11 cellular contexts compared by ENCODE assay signal in genomic region chr9:131585375-131585774, GRCh38. TPM values are rescaled to one million over a fixed set of nuclear protein-coding genes. Genes with fewer than 3 reads are reported as not detected.
DNase-seq lines count a peak whose midpoint lies in the region; ATAC-seq and TF ChIP-seq lines count a peak whose summit lies in the region.
"Had no signal": no experiment of that assay in that cellular context is flagged by ENCODE, and none has a peak within 500 bp of the region (broad histone marks: within the 10 kb centered on the region; RNA-seq: fewer than 3 reads in every experiment).

No MANE protein-coding gene starts in this region.

- H3F3A ChIP-seq in DOHH2 (ENCODE audit: control insufficient read depth, insufficient read depth) (no peaks in the 10 kb centered on the region), OCI-LY1 (ENCODE audit: insufficient read depth, low read length) (no peaks in the 10 kb centered on the region)

- ATAC-seq in sciatic nerve = peak; percentile 73
- ATAC-seq in HG02973 (IDR thresholded peaks at IDR 0.05; ENCODE audit: unreplicated experiment) = no peak

- H3K27ac ChIP-seq in DOHH2 (ENCODE audit: low read depth, low read length) = no peak overlapping the region
- peak overlapping the region; percentile 36 for H3K27ac ChIP-seq in OCI-LY1 (ENCODE audit: low read depth, low read length, poor library complexity, severe bottlenecking)
- H3K27ac ChIP-seq in thyroid gland = no peak overlapping the region

- TF ChIP-seq POLR2A in thyroid gland (IDR thresholded peaks at IDR 0.05) = no peak

- peak; percentile 74 for DNase-seq in activated effector memory CD4-positive, alpha-beta T cell treated with anti-CD3 and anti-CD28 coated beads, Interleukin-2, amount 50 U/mL, for 16 hours
- DNase-seq in sciatic nerve (ENCODE audit: low spot score) (no peak), NCI-H1436 (lab: John Stamatoyannopoulos, UW) (no peak), GOT3 (lab: John Stamatoyannopoulos, UW) (no peak), thyroid gland (no peak)
- DNase-seq: NCI-H1436 treated with DMSO at 0.1 percent for 48 hours had no signal

- H3K4me2 ChIP-seq in DOHH2 (ENCODE audit: low read length) (0 out of 2 replicates have a peak overlapping the region, but pooled peaks have one; percentile 8), OCI-LY1 (ENCODE audit: low read length) (no peak overlapping the region)

- H3K9me2 ChIP-seq in DOHH2 (replicated peaks; ENCODE audit: control insufficient read depth, low read length) = no peaks in the 10 kb centered on the region
- no peaks in the 10 kb centered on the region for H3K9me2 ChIP-seq in OCI-LY1 (ENCODE audit: low read depth, low read length)

- WGBS in thyroid gland, 2 donors = 76 to 84% methylated on average over 8 of the region's 8 CpGs

- no peaks in the 10 kb centered on the region for H3K79me2 ChIP-seq in DOHH2 (ENCODE audit: control insufficient read depth, low read length)
- H3K79me2 ChIP-seq in OCI-LY1 (ENCODE audit: insufficient read depth, low read length) = no peaks in the 10 kb centered on the region

- H3K27me3 ChIP-seq in DOHH2 (ENCODE audit: control insufficient read depth, low read length) = no peaks in the 10 kb centered on the region
- no peaks in the 10 kb centered on the region for H3K27me3 ChIP-seq in OCI-LY1 (ENCODE audit: insufficient read depth, low read length)
- no peaks in the 10 kb centered on the region for H3K27me3 ChIP-seq in thyroid gland

- H3K9ac ChIP-seq in OCI-LY1 (ENCODE audit: low read length) = no peak overlapping the region

- TF ChIP-seq CTCF in DOHH2 (IDR thresholded peaks at IDR 0.05; ENCODE audit: low read depth, low read length, poor library complexity, severe bottlenecking) = no peak
- TF ChIP-seq CTCF in OCI-LY1 (IDR thresholded peaks at IDR 0.05; ENCODE audit: low read length) = no peak
- no peak for TF ChIP-seq CTCF in thyroid gland (IDR thresholded peaks at IDR 0.05)

- H3K4me3 ChIP-seq in DOHH2 (ENCODE audit: low read length) (no peak overlapping the region), OCI-LY1 (ENCODE audit: low read depth, low read length, poor library complexity, severe bottlenecking) (no peak overlapping the region), thyroid gland (replicated peaks in 1 of 3) (no peak overlapping the region)
- H3K4me3 ChIP-seq: HAP-1 had no signal

- intact Hi-C loops in sciatic nerve (cut with DNase I) = no loop called here
- intact Hi-C loops in thyroid gland (cut with DNase I) = no loop called here

- H3K36me3 ChIP-seq in DOHH2 (ENCODE audit: control insufficient read depth, low read length) (peaks cover 65% of the 10 kb centered on the region), OCI-LY1 (ENCODE audit: insufficient read depth, low read length) (peaks cover 85% of the 10 kb centered on the region), thyroid gland (peaks cover 45 to 66% of the 10 kb centered on the region in 2 donors)

- H3K9me3 ChIP-seq in DOHH2 (ENCODE audit: control insufficient read depth, insufficient read depth, low read length) (no peaks in the 10 kb centered on the region), OCI-LY1 (ENCODE audit: low read length) (no peaks in the 10 kb centered on the region), thyroid gland (no peaks in the 10 kb centered on the region)
- H3K9me3 ChIP-seq: HAP-1 had no signal

- H3K4me1 ChIP-seq in DOHH2 (ENCODE audit: control insufficient read depth, low read length) = peaks cover 11% of the 10 kb centered on the region
- H3K4me1 ChIP-seq in OCI-LY1 (ENCODE audit: insufficient read depth, low read length, severe bottlenecking) = no peaks in the 10 kb centered on the region
- H3K4me1 ChIP-seq in thyroid gland = no peaks in the 10 kb centered on the region
- H3K4me1 ChIP-seq: HAP-1 had no signal

- no peak overlapping the region for H2AFZ ChIP-seq in OCI-LY1 (ENCODE audit: low read length)

- H4K20me1 ChIP-seq in DOHH2 (ENCODE audit: control insufficient read depth, insufficient read depth, low read depth, low read length) (no peaks in the 10 kb centered on the region), OCI-LY1 (ENCODE audit: insufficient read depth, low read length) (no peaks in the 10 kb centered on the region)

RNA-seq across cellular contexts. Expression of gene PRRT1B, which starts 40.1 kb away (rescaled TPM):
- not detected for total RNA-seq in sciatic nerve
- not detected for total RNA-seq in thyroid gland
- total RNA-seq: epithelial cell of proximal tubule had no signal

RNA-seq across cellular contexts. Expression of gene UCK1, which starts 54.3 kb away (rescaled TPM):
- 26.5 TPM for total RNA-seq in sciatic nerve
- 10 to 100 TPM; 39.3 to 57.0 (median 49.3) TPM for total RNA-seq in thyroid gland
